28 cellular contexts compared by ENCODE assay signal in the genomic region with DNA sequence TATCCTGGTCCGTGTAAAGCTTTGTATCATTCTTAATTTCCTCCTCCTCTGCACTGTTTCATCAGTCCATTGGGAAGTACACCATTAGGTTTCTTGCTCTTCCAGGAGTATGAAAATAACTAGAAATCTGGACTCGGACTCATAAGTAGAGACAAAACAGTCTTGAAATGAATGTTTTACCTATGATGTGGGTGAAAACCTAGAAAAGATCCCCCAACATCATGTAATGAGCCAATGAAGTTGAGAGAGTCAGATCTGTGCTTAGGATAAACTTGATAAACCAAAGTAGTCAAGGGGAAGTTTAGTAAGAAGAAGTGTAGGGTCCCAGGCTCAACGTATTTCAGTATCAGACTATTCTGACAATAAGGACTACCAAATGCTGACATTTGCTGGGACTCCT.
"Had no signal": no experiment of that assay in that cellular context is flagged by ENCODE, and none has a peak within 500 bp of the region (broad histone marks: within the 10 kb centered on the region; RNA-seq: fewer than 3 reads in every experiment).

No MANE protein-coding gene starts in this region.

- H3K27me3 Mint-ChIP-seq: progenitor cell of endocrine pancreas; stimulated activated memory B cell treated with anti-CD40 and anti-IgM and Interleukin-4, amounts not matched to agents 10 μg/mL and 1 μg/mL and 100 μg/mL, for 72 hours; type B pancreatic cell had no signal

- H3K4me3 Mint-ChIP-seq: naive thymus-derived CD8-positive, alpha-beta T cell; natural killer cell treated with Interleukin-12 subunit alpha and Interleukin-12 subunit beta and Interleukin-15 and Interleukin-18, amount 100 ng/mL, for 72 hours; nephron progenitor cell; neural crest cell; stimulated activated memory B cell treated with anti-CD40 and anti-IgM and Interleukin-4, amounts not matched to agents 10 μg/mL and 1 μg/mL and 100 μg/mL, for 72 hours; stimulated activated naive CD8-positive, alpha-beta T cell treated with anti-CD3 and anti-CD28 coated beads, Interleukin-15, amount 100 ng/mL, for 72 hours; type B pancreatic cell had no signal

- H3K4me1 Mint-ChIP-seq: naive thymus-derived CD8-positive, alpha-beta T cell; stimulated activated naive CD8-positive, alpha-beta T cell treated with anti-CD3 and anti-CD28 coated beads, Interleukin-15, amount 100 ng/mL, for 72 hours had no signal

- H3K36me3 Mint-ChIP-seq: naive thymus-derived CD8-positive, alpha-beta T cell; natural killer cell treated with Interleukin-12 subunit alpha and Interleukin-12 subunit beta and Interleukin-15 and Interleukin-18, amount 100 ng/mL, for 72 hours; stimulated activated memory B cell treated with anti-CD40 and anti-IgM and Interleukin-4, amounts not matched to agents 10 μg/mL and 1 μg/mL and 100 μg/mL, for 72 hours; type B pancreatic cell had no signal

- H3K27ac Mint-ChIP-seq: naive thymus-derived CD8-positive, alpha-beta T cell; natural killer cell treated with Interleukin-12 subunit alpha and Interleukin-12 subunit beta and Interleukin-15 and Interleukin-18, amount 100 ng/mL, for 72 hours; nephron progenitor cell; progenitor cell of endocrine pancreas; stimulated activated memory B cell treated with anti-CD40 and anti-IgM and Interleukin-4, amounts not matched to agents 10 μg/mL and 1 μg/mL and 100 μg/mL, for 72 hours; stimulated activated naive CD8-positive, alpha-beta T cell treated with anti-CD3 and anti-CD28 coated beads, Interleukin-15, amount 100 ng/mL, for 72 hours; type B pancreatic cell had no signal

- H3K9me3 Mint-ChIP-seq: naive thymus-derived CD8-positive, alpha-beta T cell; natural killer cell treated with Interleukin-12 subunit alpha and Interleukin-12 subunit beta and Interleukin-15 and Interleukin-18, amount 100 ng/mL, for 72 hours; nephron progenitor cell; stimulated activated memory B cell treated with anti-CD40 and anti-IgM and Interleukin-4, amounts not matched to agents 10 μg/mL and 1 μg/mL and 100 μg/mL, for 72 hours; stimulated activated naive CD8-positive, alpha-beta T cell treated with anti-CD3 and anti-CD28 coated beads, Interleukin-15, amount 100 ng/mL, for 72 hours; type B pancreatic cell had no signal

- DNase-seq: naive thymus-derived CD8-positive, alpha-beta T cell; nephron progenitor cell; occipital lobe; ovary; posterior cingulate gyrus; psoas muscle; right cardiac atrium; right lobe of liver; sigmoid colon; small intestine; stimulated activated CD4-positive, alpha-beta T cell treated with anti-CD3 and anti-CD28 coated beads, Interleukin-1b, Interleukin-23, amount 100 ng/mL, for 48 hours; stimulated activated CD4-positive, alpha-beta T cell treated with anti-CD3 and anti-CD28 coated beads, Interleukin-4, amount 100 ng/mL, for 1 hour; stimulated activated CD4-positive, alpha-beta T cell treated with anti-CD3 and anti-CD28 coated beads, Interleukin-4, amount 100 ng/mL, for 4 hours; stimulated activated CD8-positive, alpha-beta memory T cell treated with anti-CD3 and anti-CD28 coated beads, Interleukin-4, amount 100 ng/mL, for 48 hours; stimulated activated naive CD4-positive, alpha-beta T cell; stimulated activated naive CD8-positive, alpha-beta T cell treated with anti-CD3 and anti-CD28 coated beads, Interleukin-15, amount 100 ng/mL, for 72 hours; stimulated activated naive CD8-positive, alpha-beta T cell treated with anti-CD3 and anti-CD28 coated beads, Interleukin-15, Interleukin-2, amounts not matched to agents 100 U/mL and 50 U/mL, for 24 hours; substantia nigra; testis; tibial artery; transverse colon; upper lobe of right lung; uterus had no signal

- ATAC-seq: naive thymus-derived CD8-positive, alpha-beta T cell; natural killer cell treated with Interleukin-12 subunit alpha and Interleukin-12 subunit beta and Interleukin-15 and Interleukin-18, amount 100 ng/mL, for 72 hours; psoas muscle; right cardiac atrium; right lobe of liver; stimulated activated memory B cell treated with anti-CD40 and anti-IgM and Interleukin-4, amounts not matched to agents 10 μg/mL and 1 μg/mL and 100 μg/mL, for 72 hours; stimulated activated naive CD8-positive, alpha-beta T cell treated with anti-CD3 and anti-CD28 coated beads, Interleukin-15, amount 100 ng/mL, for 72 hours; stimulated activated naive CD8-positive, alpha-beta T cell treated with anti-CD3 and anti-CD28 coated beads, Interleukin-15, Interleukin-2, amounts not matched to agents 100 U/mL and 50 U/mL, for 24 hours; upper lobe of right lung had no signal
